Comparison of ENCODE assay signal across 1 cellular context in the genomic region with DNA sequence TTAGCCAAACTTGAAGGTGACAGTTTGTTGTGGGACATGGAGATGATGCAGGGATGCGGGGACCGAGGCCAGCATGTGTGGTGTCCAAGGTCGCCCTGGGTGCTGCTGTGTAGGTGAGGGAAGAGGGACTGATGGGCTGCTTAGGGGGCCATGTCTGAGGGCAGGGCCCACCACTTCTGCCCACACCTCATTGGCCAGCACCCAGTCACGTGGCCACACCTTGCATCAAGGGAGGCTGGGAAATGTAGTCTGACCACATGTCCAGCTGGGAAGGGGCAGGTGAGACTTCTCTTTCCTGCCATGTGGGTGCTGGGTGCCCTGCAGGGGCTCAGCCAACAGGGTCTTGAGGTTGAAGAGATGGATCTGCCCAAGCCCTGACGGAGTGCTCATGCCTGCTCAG.
TF ChIP-seq lines count a peak whose summit lies in the region.

No MANE protein-coding gene starts in this region.

TF ChIP-seq in H1, 55 proteins besides CTCF, POLR2A, EP300 and RAD21 (continued from another document):
- TF ChIP-seq, protein P1, sequence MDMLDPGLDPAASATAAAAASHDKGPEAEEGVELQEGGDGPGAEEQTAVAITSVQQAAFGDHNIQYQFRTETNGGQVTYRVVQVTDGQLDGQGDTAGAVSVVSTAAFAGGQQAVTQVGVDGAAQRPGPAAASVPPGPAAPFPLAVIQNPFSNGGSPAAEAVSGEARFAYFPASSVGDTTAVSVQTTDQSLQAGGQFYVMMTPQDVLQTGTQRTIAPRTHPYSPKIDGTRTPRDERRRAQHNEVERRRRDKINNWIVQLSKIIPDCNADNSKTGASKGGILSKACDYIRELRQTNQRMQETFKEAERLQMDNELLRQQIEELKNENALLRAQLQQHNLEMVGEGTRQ (IDR thresholded peaks at IDR 0.05; ENCODE audit: low read length): peak; percentile 92
- TF ChIP-seq HDAC2 (IDR thresholded peaks at IDR 0.05; ENCODE audit: borderline replicate concordance in 1 of 2, low read depth in 2 of 2, low read length in 2 of 2): no peak
- TF ChIP-seq HDAC6 (IDR thresholded peaks at IDR 0.05; ENCODE audit: low read depth, low read length): no peak
- TF ChIP-seq CREB1 (IDR thresholded peaks at IDR 0.05): no peak
- TF ChIP-seq BCL11A (IDR thresholded peaks at IDR 0.05; ENCODE audit: low read depth in 2 of 2, low read length in 2 of 2): no peak
- no peak for TF ChIP-seq NRF1 (IDR thresholded peaks at IDR 0.05; ENCODE audit: low read depth, low read length)
- TF ChIP-seq CHD2 (IDR thresholded peaks at IDR 0.05; ENCODE audit: low read length): peak; percentile 46; the same call in 1 of the 2 replicates
- TF ChIP-seq CTBP2 (IDR thresholded peaks at IDR 0.05; ENCODE audit: borderline replicate concordance, insufficient read depth, insufficient read length, low read length): no peak
- TF ChIP-seq SIN3A (conservative IDR thresholded peaks at IDR 0.05 in 1 of 2, IDR thresholded peaks at IDR 0.05 in 1 of 2; ENCODE audit: low read depth in 1 of 2, low read length in 2 of 2): no peak
- TF ChIP-seq ASH2L (IDR thresholded peaks at IDR 0.05; ENCODE audit: low read length): no peak
- no peak for TF ChIP-seq EGR1 (IDR thresholded peaks at IDR 0.05; ENCODE audit: borderline replicate concordance, low read depth, low read length)
- TF ChIP-seq POU5F1 (IDR thresholded peaks at IDR 0.05; ENCODE audit: low read depth, low read length): no peak
- TF ChIP-seq BACH1 (IDR thresholded peaks at IDR 0.05; ENCODE audit: low read length): no peak
- TF ChIP-seq TBP (IDR thresholded peaks at IDR 0.05; ENCODE audit: low read depth, low read length): no peak
- TF ChIP-seq BRCA1 (IDR thresholded peaks at IDR 0.05; ENCODE audit: low read depth, low read length): no peak
- no peak for TF ChIP-seq KDM4A (IDR thresholded peaks at IDR 0.05; ENCODE audit: low read depth, low read length, severe bottlenecking)
- TF ChIP-seq PHF8 (conservative IDR thresholded peaks at IDR 0.05; ENCODE audit: low read depth, low read length): no peak
- no peak for TF ChIP-seq CEBPB (IDR thresholded peaks at IDR 0.05; ENCODE audit: low read depth, low read length)
- TF ChIP-seq SUZ12 (IDR thresholded peaks at IDR 0.05; ENCODE audit: low read length): no peak
- no peak for TF ChIP-seq TEAD4 (IDR thresholded peaks at IDR 0.05; ENCODE audit: low read depth, low read length)
- TF ChIP-seq SAP30 (IDR thresholded peaks at IDR 0.05; ENCODE audit: insufficient read depth, insufficient replicate concordance, low read length): no peak
- no peak; the same call in 1 of the 2 replicates for TF ChIP-seq POLR2AphosphoS5 (IDR thresholded peaks at IDR 0.05; ENCODE audit: low read depth, low read length)
- TF ChIP-seq, protein P2, sequence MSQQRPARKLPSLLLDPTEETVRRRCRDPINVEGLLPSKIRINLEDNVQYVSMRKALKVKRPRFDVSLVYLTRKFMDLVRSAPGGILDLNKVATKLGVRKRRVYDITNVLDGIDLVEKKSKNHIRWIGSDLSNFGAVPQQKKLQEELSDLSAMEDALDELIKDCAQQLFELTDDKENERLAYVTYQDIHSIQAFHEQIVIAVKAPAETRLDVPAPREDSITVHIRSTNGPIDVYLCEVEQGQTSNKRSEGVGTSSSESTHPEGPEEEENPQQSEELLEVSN (IDR thresholded peaks at IDR 0.05): no peak
- TF ChIP-seq JUN (IDR thresholded peaks at IDR 0.05; ENCODE audit: low read depth, low read length): no peak
- 0 out of 2 replicates have a peak, but pooled peaks have one; percentile 59 for TF ChIP-seq SP1 (IDR thresholded peaks at IDR 0.05; ENCODE audit: low read depth, low read length)
- no peak for TF ChIP-seq ZNF274 (IDR thresholded peaks at IDR 0.05; ENCODE audit: borderline replicate concordance, extremely low read depth, low read length)
- TF ChIP-seq SP2 (IDR thresholded peaks at IDR 0.05; ENCODE audit: low read length): no peak
- TF ChIP-seq, protein P3, sequence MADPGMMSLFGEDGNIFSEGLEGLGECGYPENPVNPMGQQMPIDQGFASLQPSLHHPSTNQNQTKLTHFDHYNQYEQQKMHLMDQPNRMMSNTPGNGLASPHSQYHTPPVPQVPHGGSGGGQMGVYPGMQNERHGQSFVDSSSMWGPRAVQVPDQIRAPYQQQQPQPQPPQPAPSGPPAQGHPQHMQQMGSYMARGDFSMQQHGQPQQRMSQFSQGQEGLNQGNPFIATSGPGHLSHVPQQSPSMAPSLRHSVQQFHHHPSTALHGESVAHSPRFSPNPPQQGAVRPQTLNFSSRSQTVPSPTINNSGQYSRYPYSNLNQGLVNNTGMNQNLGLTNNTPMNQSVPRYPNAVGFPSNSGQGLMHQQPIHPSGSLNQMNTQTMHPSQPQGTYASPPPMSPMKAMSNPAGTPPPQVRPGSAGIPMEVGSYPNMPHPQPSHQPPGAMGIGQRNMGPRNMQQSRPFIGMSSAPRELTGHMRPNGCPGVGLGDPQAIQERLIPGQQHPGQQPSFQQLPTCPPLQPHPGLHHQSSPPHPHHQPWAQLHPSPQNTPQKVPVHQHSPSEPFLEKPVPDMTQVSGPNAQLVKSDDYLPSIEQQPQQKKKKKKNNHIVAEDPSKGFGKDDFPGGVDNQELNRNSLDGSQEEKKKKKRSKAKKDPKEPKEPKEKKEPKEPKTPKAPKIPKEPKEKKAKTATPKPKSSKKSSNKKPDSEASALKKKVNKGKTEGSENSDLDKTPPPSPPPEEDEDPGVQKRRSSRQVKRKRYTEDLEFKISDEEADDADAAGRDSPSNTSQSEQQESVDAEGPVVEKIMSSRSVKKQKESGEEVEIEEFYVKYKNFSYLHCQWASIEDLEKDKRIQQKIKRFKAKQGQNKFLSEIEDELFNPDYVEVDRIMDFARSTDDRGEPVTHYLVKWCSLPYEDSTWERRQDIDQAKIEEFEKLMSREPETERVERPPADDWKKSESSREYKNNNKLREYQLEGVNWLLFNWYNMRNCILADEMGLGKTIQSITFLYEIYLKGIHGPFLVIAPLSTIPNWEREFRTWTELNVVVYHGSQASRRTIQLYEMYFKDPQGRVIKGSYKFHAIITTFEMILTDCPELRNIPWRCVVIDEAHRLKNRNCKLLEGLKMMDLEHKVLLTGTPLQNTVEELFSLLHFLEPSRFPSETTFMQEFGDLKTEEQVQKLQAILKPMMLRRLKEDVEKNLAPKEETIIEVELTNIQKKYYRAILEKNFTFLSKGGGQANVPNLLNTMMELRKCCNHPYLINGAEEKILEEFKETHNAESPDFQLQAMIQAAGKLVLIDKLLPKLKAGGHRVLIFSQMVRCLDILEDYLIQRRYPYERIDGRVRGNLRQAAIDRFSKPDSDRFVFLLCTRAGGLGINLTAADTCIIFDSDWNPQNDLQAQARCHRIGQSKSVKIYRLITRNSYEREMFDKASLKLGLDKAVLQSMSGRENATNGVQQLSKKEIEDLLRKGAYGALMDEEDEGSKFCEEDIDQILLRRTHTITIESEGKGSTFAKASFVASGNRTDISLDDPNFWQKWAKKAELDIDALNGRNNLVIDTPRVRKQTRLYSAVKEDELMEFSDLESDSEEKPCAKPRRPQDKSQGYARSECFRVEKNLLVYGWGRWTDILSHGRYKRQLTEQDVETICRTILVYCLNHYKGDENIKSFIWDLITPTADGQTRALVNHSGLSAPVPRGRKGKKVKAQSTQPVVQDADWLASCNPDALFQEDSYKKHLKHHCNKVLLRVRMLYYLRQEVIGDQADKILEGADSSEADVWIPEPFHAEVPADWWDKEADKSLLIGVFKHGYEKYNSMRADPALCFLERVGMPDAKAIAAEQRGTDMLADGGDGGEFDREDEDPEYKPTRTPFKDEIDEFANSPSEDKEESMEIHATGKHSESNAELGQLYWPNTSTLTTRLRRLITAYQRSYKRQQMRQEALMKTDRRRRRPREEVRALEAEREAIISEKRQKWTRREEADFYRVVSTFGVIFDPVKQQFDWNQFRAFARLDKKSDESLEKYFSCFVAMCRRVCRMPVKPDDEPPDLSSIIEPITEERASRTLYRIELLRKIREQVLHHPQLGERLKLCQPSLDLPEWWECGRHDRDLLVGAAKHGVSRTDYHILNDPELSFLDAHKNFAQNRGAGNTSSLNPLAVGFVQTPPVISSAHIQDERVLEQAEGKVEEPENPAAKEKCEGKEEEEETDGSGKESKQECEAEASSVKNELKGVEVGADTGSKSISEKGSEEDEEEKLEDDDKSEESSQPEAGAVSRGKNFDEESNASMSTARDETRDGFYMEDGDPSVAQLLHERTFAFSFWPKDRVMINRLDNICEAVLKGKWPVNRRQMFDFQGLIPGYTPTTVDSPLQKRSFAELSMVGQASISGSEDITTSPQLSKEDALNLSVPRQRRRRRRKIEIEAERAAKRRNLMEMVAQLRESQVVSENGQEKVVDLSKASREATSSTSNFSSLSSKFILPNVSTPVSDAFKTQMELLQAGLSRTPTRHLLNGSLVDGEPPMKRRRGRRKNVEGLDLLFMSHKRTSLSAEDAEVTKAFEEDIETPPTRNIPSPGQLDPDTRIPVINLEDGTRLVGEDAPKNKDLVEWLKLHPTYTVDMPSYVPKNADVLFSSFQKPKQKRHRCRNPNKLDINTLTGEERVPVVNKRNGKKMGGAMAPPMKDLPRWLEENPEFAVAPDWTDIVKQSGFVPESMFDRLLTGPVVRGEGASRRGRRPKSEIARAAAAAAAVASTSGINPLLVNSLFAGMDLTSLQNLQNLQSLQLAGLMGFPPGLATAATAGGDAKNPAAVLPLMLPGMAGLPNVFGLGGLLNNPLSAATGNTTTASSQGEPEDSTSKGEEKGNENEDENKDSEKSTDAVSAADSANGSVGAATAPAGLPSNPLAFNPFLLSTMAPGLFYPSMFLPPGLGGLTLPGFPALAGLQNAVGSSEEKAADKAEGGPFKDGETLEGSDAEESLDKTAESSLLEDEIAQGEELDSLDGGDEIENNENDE (IDR thresholded peaks at IDR 0.05; ENCODE audit: insufficient replicate concordance, low read length): no peak
- TF ChIP-seq KDM1A (IDR thresholded peaks at IDR 0.05; ENCODE audit: borderline replicate concordance, low read length): no peak
- TF ChIP-seq CBX5 (IDR thresholded peaks at IDR 0.05; ENCODE audit: low read depth, low read length): no peak
- TF ChIP-seq, protein P4, sequence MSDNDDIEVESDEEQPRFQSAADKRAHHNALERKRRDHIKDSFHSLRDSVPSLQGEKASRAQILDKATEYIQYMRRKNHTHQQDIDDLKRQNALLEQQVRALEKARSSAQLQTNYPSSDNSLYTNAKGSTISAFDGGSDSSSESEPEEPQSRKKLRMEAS (IDR thresholded peaks at IDR 0.05): peak; percentile 35; the same call in 1 of the 2 replicates
- no peak for TF ChIP-seq MAFK (IDR thresholded peaks at IDR 0.05; ENCODE audit: low read depth, low read length)
- TF ChIP-seq RFX5 (IDR thresholded peaks at IDR 0.05; ENCODE audit: borderline replicate concordance, low read depth, low read length): no peak
- TF ChIP-seq EZH2 (IDR thresholded peaks at IDR 0.05; ENCODE audit: low read depth, low read length, severe bottlenecking): no peak
- no peak for TF ChIP-seq GABPA (IDR thresholded peaks at IDR 0.05; ENCODE audit: borderline replicate concordance, insufficient read depth, low read length)
- TF ChIP-seq, protein P5, sequence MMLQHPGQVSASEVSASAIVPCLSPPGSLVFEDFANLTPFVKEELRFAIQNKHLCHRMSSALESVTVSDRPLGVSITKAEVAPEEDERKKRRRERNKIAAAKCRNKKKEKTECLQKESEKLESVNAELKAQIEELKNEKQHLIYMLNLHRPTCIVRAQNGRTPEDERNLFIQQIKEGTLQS (IDR thresholded peaks at IDR 0.05; ENCODE audit: insufficient read depth, low read depth, low read length): peak; percentile 80
- no peak for TF ChIP-seq RNF2 (IDR thresholded peaks at IDR 0.05; ENCODE audit: borderline replicate concordance, low read depth, low read length, missing control alignments, poor library complexity, severe bottlenecking)
- TF ChIP-seq CHD1 (IDR thresholded peaks at IDR 0.05; ENCODE audit: low read depth, low read length): no peak
- no peak for TF ChIP-seq CBX8 (IDR thresholded peaks at IDR 0.05; ENCODE audit: borderline replicate concordance, low read depth, low read length)
- TF ChIP-seq SIX5 (IDR thresholded peaks at IDR 0.05; ENCODE audit: low read depth, low read length): peak; percentile 60; the same call in 1 of the 2 replicates
- no peak for TF ChIP-seq RBBP5 (IDR thresholded peaks at IDR 0.05; ENCODE audit: borderline replicate concordance, low read depth, low read length)
- TF ChIP-seq GTF2F1 (IDR thresholded peaks at IDR 0.05; ENCODE audit: borderline replicate concordance, low read depth, low read length): no peak
- no peak for TF ChIP-seq SIRT6 (IDR thresholded peaks at IDR 0.05; ENCODE audit: low read length)
- no peak for TF ChIP-seq FOSL1 (IDR thresholded peaks at IDR 0.05; ENCODE audit: insufficient read depth, low read depth, low read length)
- TF ChIP-seq SRF (IDR thresholded peaks at IDR 0.05; ENCODE audit: low read depth, low read length): no peak
- no peak for TF ChIP-seq NANOG (IDR thresholded peaks at IDR 0.05; ENCODE audit: insufficient read depth, low read depth, low read length, poor library complexity, severe bottlenecking)
- TF ChIP-seq KDM5A (IDR thresholded peaks at IDR 0.05; ENCODE audit: low read length): no peak
- no peak for TF ChIP-seq TAF1 (IDR thresholded peaks at IDR 0.05; ENCODE audit: low read depth, low read length)
- TF ChIP-seq RXRA (IDR thresholded peaks at IDR 0.05; ENCODE audit: insufficient read depth, low read depth, low read length): no peak
- no peak for TF ChIP-seq SP4 (IDR thresholded peaks at IDR 0.05; ENCODE audit: low read length)
